Comparison of ENCODE assay signal across 1 cellular context in genomic region chr5:172984244-172984953, GRCh38.
TF ChIP-seq lines count a peak whose summit lies in the region.

No MANE protein-coding gene starts in this region.

TF ChIP-seq in K562, 482 proteins besides CTCF, POLR2A, EP300 and RAD21 (continued from another document and continues in another):
- TF ChIP-seq MTA3 (IDR thresholded peaks at IDR 0.05; ENCODE audit: borderline replicate concordance) (no peak), PRMT5 (CRISPR knock-in tag; IDR thresholded peaks at IDR 0.05) (no peak), EZH2 (IDR thresholded peaks at IDR 0.05; ENCODE audit: borderline replicate concordance, low read depth, low read length) (no peak), PREB (CRISPR knock-in tag; IDR thresholded peaks at IDR 0.05) (no peak), ZNF174 (CRISPR knock-in tag; IDR thresholded peaks at IDR 0.05) (no peak), ZBTB1 (CRISPR knock-in tag; IDR thresholded peaks at IDR 0.05; ENCODE audit: borderline replicate concordance, low read depth) (no peak), CC2D1A (IDR thresholded peaks at IDR 0.05) (no peak), LCOR (CRISPR knock-in tag; IDR thresholded peaks at IDR 0.05) (no peak; the same call in 1 of the 2 replicates), ZZZ3 (IDR thresholded peaks at IDR 0.05) (no peak), SP2 (IDR thresholded peaks at IDR 0.05; ENCODE audit: extremely low read depth, low read depth, low read length, poor library complexity, severe bottlenecking) (no peak), POLR2AphosphoS2 (IDR thresholded peaks at IDR 0.05; ENCODE audit: low read length) (no peak), YBX1 (IDR thresholded peaks at IDR 0.05) (no peak), TGIF2 (CRISPR knock-in tag; IDR thresholded peaks at IDR 0.05) (no peak), BHLHE40 (IDR thresholded peaks at IDR 0.05; ENCODE audit: low read length) (peak; percentile 4; the same call in 1 of the 2 replicates), RNF219 (CRISPR knock-in tag; IDR thresholded peaks at IDR 0.05) (no peak), CBFA2T3 (IDR thresholded peaks at IDR 0.05) (no peak), SAFB2 (IDR thresholded peaks at IDR 0.05; ENCODE audit: borderline replicate concordance, low read depth, low read length, severe bottlenecking) (no peak), ZNF347 (CRISPR knock-in tag; IDR thresholded peaks at IDR 0.05; ENCODE audit: low read depth) (no peak), ZNF717 (CRISPR knock-in tag; IDR thresholded peaks at IDR 0.05) (no peak), EGR1 (conservative IDR thresholded peaks at IDR 0.05) (no peak), ZNF282 (CRISPR knock-in tag; IDR thresholded peaks at IDR 0.05) (no peak), MAFK (IDR thresholded peaks at IDR 0.05; ENCODE audit: low read length) (peak; percentile 76), XRCC4 (IDR thresholded peaks at IDR 0.05; ENCODE audit: extremely low read depth, insufficient read depth, insufficient read length) (no peak), ATF1 (CRISPR knock-in tag; IDR thresholded peaks at IDR 0.05) (no peak), ATF1 (tag; IDR thresholded peaks at IDR 0.05) (no peak; the same call in 1 of the 2 replicates), NELFE (IDR thresholded peaks at IDR 0.05; ENCODE audit: insufficient read depth, insufficient read length) (no peak), CCAR2 (IDR thresholded peaks at IDR 0.05; ENCODE audit: low read depth, low read length) (no peak), ZBTB43 (CRISPR knock-in tag; IDR thresholded peaks at IDR 0.05) (no peak), TCF7 (IDR thresholded peaks at IDR 0.05; ENCODE audit: borderline replicate concordance) (0 out of 2 replicates have a peak, but pooled peaks have one; percentile 65), ZNF76 (CRISPR knock-in tag; IDR thresholded peaks at IDR 0.05; ENCODE audit: borderline replicate concordance) (no peak), HNRNPL (IDR thresholded peaks at IDR 0.05; ENCODE audit: low read depth, low read length) (no peak), ZKSCAN8 (CRISPR knock-in tag; IDR thresholded peaks at IDR 0.05) (no peak), ZNF263 (CRISPR knock-in tag; IDR thresholded peaks at IDR 0.05; ENCODE audit: borderline replicate concordance) (no peak), RBM17 (IDR thresholded peaks at IDR 0.05; ENCODE audit: borderline replicate concordance, low read depth, low read length) (no peak), ZNF121 (CRISPR knock-in tag; conservative IDR thresholded peaks at IDR 0.05) (no peak), ZNF586 (CRISPR knock-in tag; conservative IDR thresholded peaks at IDR 0.05) (no peak), RCOR1 (IDR thresholded peaks at IDR 0.05; ENCODE audit: borderline replicate concordance in 1 of 2, low read depth in 2 of 2, low read length in 2 of 2) (no peak; a peak in 1 of 4 replicates), ZC3H11A (IDR thresholded peaks at IDR 0.05; ENCODE audit: low read depth, low read length) (no peak), ZNF778 (CRISPR knock-in tag; IDR thresholded peaks at IDR 0.05) (no peak), HCFC1 (IDR thresholded peaks at IDR 0.05; ENCODE audit: low read depth, low read length) (peak; percentile 21; the same call in 1 of the 2 replicates), HES1 (IDR thresholded peaks at IDR 0.05; ENCODE audit: low read depth) (no peak), CEBPZ (IDR thresholded peaks at IDR 0.05; ENCODE audit: borderline replicate concordance, low read depth, low read length) (no peak), STAT5B (CRISPR knock-in tag; IDR thresholded peaks at IDR 0.05) (no peak), ZNF280B (CRISPR knock-in tag; IDR thresholded peaks at IDR 0.05) (no peak), RBM25 (IDR thresholded peaks at IDR 0.05; ENCODE audit: low read depth, low read length, severe bottlenecking) (no peak), TARDBP (IDR thresholded peaks at IDR 0.05) (no peak), JUN (IDR thresholded peaks at IDR 0.05; ENCODE audit: borderline replicate concordance, low read depth, low read length) (peak; percentile 51; the same call in 1 of the 2 replicates), JUN (CRISPR knock-in tag; IDR thresholded peaks at IDR 0.05; ENCODE audit: borderline replicate concordance) (no peak), SRSF9 (IDR thresholded peaks at IDR 0.05; ENCODE audit: borderline replicate concordance, low read depth, low read length) (no peak), ZKSCAN3 (CRISPR knock-in tag; IDR thresholded peaks at IDR 0.05) (no peak), SNIP1 (IDR thresholded peaks at IDR 0.05; ENCODE audit: low read depth) (no peak), ATF2 (CRISPR knock-in tag; IDR thresholded peaks at IDR 0.05) (no peak), ZEB2 (IDR thresholded peaks at IDR 0.05) (no peak), ZNF239 (CRISPR knock-in tag; IDR thresholded peaks at IDR 0.05) (no peak; the same call in 1 of the 2 replicates)
- TF ChIP-seq, protein P1, sequence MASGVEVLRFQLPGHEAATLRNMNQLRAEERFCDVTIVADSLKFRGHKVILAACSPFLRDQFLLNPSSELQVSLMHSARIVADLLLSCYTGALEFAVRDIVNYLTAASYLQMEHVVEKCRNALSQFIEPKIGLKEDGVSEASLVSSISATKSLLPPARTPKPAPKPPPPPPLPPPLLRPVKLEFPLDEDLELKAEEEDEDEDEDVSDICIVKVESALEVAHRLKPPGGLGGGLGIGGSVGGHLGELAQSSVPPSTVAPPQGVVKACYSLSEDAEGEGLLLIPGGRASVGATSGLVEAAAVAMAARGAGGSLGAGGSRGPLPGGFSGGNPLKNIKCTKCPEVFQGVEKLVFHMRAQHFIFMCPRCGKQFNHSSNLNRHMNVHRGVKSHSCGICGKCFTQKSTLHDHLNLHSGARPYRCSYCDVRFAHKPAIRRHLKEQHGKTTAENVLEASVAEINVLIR (CRISPR knock-in tag; IDR thresholded peaks at IDR 0.05) = no peak
- TF ChIP-seq, protein P2, sequence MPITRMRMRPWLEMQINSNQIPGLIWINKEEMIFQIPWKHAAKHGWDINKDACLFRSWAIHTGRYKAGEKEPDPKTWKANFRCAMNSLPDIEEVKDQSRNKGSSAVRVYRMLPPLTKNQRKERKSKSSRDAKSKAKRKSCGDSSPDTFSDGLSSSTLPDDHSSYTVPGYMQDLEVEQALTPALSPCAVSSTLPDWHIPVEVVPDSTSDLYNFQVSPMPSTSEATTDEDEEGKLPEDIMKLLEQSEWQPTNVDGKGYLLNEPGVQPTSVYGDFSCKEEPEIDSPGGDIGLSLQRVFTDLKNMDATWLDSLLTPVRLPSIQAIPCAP (CRISPR knock-in tag; IDR thresholded peaks at IDR 0.05; ENCODE audit: borderline replicate concordance) = no peak
- TF ChIP-seq, protein P3, sequence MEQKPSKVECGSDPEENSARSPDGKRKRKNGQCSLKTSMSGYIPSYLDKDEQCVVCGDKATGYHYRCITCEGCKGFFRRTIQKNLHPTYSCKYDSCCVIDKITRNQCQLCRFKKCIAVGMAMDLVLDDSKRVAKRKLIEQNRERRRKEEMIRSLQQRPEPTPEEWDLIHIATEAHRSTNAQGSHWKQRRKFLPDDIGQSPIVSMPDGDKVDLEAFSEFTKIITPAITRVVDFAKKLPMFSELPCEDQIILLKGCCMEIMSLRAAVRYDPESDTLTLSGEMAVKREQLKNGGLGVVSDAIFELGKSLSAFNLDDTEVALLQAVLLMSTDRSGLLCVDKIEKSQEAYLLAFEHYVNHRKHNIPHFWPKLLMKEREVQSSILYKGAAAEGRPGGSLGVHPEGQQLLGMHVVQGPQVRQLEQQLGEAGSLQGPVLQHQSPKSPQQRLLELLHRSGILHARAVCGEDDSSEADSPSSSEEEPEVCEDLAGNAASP (IDR thresholded peaks at IDR 0.05) = no peak
